Comparison of ENCODE assay signal across 18 cellular contexts in genomic region chr12:130446846-130447654, GRCh38.
DNase-seq lines count a peak whose midpoint lies in the region; ATAC-seq, FAIRE-seq and TF ChIP-seq lines count a peak whose summit lies in the region.
"Had no signal": no experiment of that assay in that cellular context is flagged by ENCODE, and none has a peak within 500 bp of the region (broad histone marks: within the 10 kb centered on the region; RNA-seq: fewer than 3 reads in every experiment).

No MANE protein-coding gene starts in this region.

- no peaks in the 10 kb centered on the region for H3K36me3 Mint-ChIP-seq in T-helper 17 cell (ENCODE audit: low read depth)
- H3K36me3 Mint-ChIP-seq in activated naive CD4-positive, alpha-beta T cell treated with anti-CD3 and anti-CD28 coated beads, Interleukin-2, amount 50 U/mL, for 72 hours: no peaks in the 10 kb centered on the region
- H3K36me3 Mint-ChIP-seq: CD4-positive, alpha-beta memory T cell had no signal

- H3K4me3 Mint-ChIP-seq in T-helper 17 cell: peak overlapping the region; percentile 28
- H3K4me3 Mint-ChIP-seq: CD4-positive, alpha-beta memory T cell had no signal

- H3K27ac Mint-ChIP-seq in T-helper 17 cell: no peak overlapping the region
- H3K27ac Mint-ChIP-seq in activated naive CD4-positive, alpha-beta T cell treated with anti-CD3 and anti-CD28 coated beads, Interleukin-2, amount 50 U/mL, for 72 hours: no peak overlapping the region
- H3K27ac Mint-ChIP-seq: CD4-positive, alpha-beta memory T cell had no signal

- ATAC-seq in T-helper 17 cell (no peak), GM19395 (IDR thresholded peaks at IDR 0.05; ENCODE audit: unreplicated experiment) (no peak)
- ATAC-seq in activated naive CD4-positive, alpha-beta T cell treated with anti-CD3 and anti-CD28 coated beads, Interleukin-2, amount 50 U/mL, for 72 hours: no peak
- ATAC-seq: HCT116 had no signal

- no peak overlapping the region for H4K8ac ChIP-seq in neuronal stem cell (ENCODE audit: low read depth, low read length)

- H3K4me3 ChIP-seq in bronchial epithelial cell (ENCODE audit: low read depth, low read length) (no peak overlapping the region), kidney (ENCODE audit: low read length in 2 of 2) (no peak overlapping the region), neuronal stem cell (ENCODE audit: low read length in 2 of 2) (no peak overlapping the region)
- H3K4me3 ChIP-seq: GM23248 had no signal

- intact Hi-C loops in kidney (cut with DNase I): no loop called here

- no peaks in the 10 kb centered on the region for H3K4me1 Mint-ChIP-seq in T-helper 17 cell
- H3K4me1 Mint-ChIP-seq: CD4-positive, alpha-beta memory T cell had no signal

- no peaks in the 10 kb centered on the region for H3K9me3 Mint-ChIP-seq in activated naive CD4-positive, alpha-beta T cell treated with anti-CD3 and anti-CD28 coated beads, Interleukin-2, amount 50 U/mL, for 72 hours

- no peak overlapping the region for H2BK120ac ChIP-seq in neuronal stem cell (ENCODE audit: low read depth, low read length)

- H3K4ac ChIP-seq in neuronal stem cell (ENCODE audit: low read length): no peak overlapping the region

- no peak overlapping the region for H2BK15ac ChIP-seq in neuronal stem cell (ENCODE audit: low read length)

- FAIRE-seq in bronchial epithelial cell (lab: Jason Lieb, UNC) (peak; percentile 28), kidney (lab: Jason Lieb, UNC) (no peak)
- FAIRE-seq: G401.6, GM12892, H1 had no signal

- no peaks in the 10 kb centered on the region for H3K9me3 ChIP-seq in T-helper 17 cell (ENCODE audit: control insufficient read depth, low read length, poor library complexity, severe bottlenecking)
- H3K9me3 ChIP-seq in kidney (ENCODE audit: control insufficient read depth in 1 of 2, low read length in 2 of 2): no peaks in the 10 kb centered on the region
- peaks cover 0 to under 1% of the 10 kb centered on the region in 2 donors for H3K9me3 ChIP-seq in neuronal stem cell (replicated peaks in 1 of 2; ENCODE audit: control insufficient read depth in 2 of 2, insufficient read depth in 1 of 2, low read depth in 1 of 2, low read length in 2 of 2)
- H3K9me3 ChIP-seq: Caco-2 had no signal

- TF ChIP-seq CTCF in bronchial epithelial cell (IDR thresholded peaks at IDR 0.05; ENCODE audit: insufficient read depth, low read length, severe bottlenecking): no peak
- no peak for TF ChIP-seq CTCF in kidney (IDR thresholded peaks at IDR 0.05; ENCODE audit: borderline replicate concordance, extremely low read depth, insufficient read depth)

- peak overlapping the region; percentile 77 for H3K18ac ChIP-seq in neuronal stem cell (ENCODE audit: low read length)

- H3K23ac ChIP-seq in neuronal stem cell (ENCODE audit: low read depth, low read length, poor library complexity): peak overlapping the region; percentile 49

- H2AK5ac ChIP-seq in neuronal stem cell (ENCODE audit: low read depth, low read length): peak overlapping the region; percentile 19

- no peaks in the 10 kb centered on the region for H3K27me3 Mint-ChIP-seq in T-helper 17 cell

- no peaks in the 10 kb centered on the region for H3K79me1 ChIP-seq in neuronal stem cell (ENCODE audit: low read depth, low read length)

- H3K9ac ChIP-seq in kidney (ENCODE audit: low read length in 2 of 2) (no peak overlapping the region), neuronal stem cell (ENCODE audit: low read depth, low read length, poor library complexity) (peak overlapping the region; percentile 46)
- H3K9ac ChIP-seq: GM23248 had no signal

- H2BK5ac ChIP-seq in neuronal stem cell (ENCODE audit: low read length): no peak overlapping the region

- H4K91ac ChIP-seq in neuronal stem cell (ENCODE audit: low read depth, low read length, poor library complexity): no peak overlapping the region

- H3K36me3 ChIP-seq in bronchial epithelial cell (ENCODE audit: control insufficient read depth, insufficient read depth, low read length) (no peaks in the 10 kb centered on the region), kidney (ENCODE audit: control insufficient read depth in 1 of 2, insufficient read depth in 2 of 2, low read length in 2 of 2) (no peaks in the 10 kb centered on the region), neuronal stem cell (replicated peaks in 1 of 2; ENCODE audit: control insufficient read depth in 2 of 2, insufficient read depth in 2 of 2, low read length in 2 of 2) (no peaks in the 10 kb centered on the region)

- H2BK12ac ChIP-seq in neuronal stem cell (ENCODE audit: low read length): no peak overlapping the region

- WGBS in neuronal stem cell (ENCODE audit: extremely low coverage in 2 of 2, insufficient read length in 2 of 2, insufficient replicate concordance in 1 of 2), 2 donors: no CpG with 5 or more reads among the region's 32 CpGs

- no peak overlapping the region for H3K4me2 ChIP-seq in neuronal stem cell (ENCODE audit: insufficient read depth, low read length, poor library complexity, severe bottlenecking)

- H3K27ac ChIP-seq in kidney (ENCODE audit: low read depth in 2 of 2, low read length in 2 of 2): no peak overlapping the region
- no peak overlapping the region for H3K27ac ChIP-seq in neuronal stem cell (replicated peaks; ENCODE audit: low read length)
- H3K27ac ChIP-seq: GM23248 had no signal

- no peak overlapping the region for H2AFZ ChIP-seq in neuronal stem cell (ENCODE audit: low read length)
- H2AFZ ChIP-seq: GM23248 had no signal

- no peak for DNase-seq in T-helper 17 cell
- DNase-seq in bronchial epithelial cell (ENCODE audit: low read depth): no peak
- DNase-seq in kidney: peak; percentile 66
- DNase-seq in neuronal stem cell (ENCODE audit: low spot score): no peak
- no peak for DNase-seq in activated naive CD4-positive, alpha-beta T cell treated with anti-CD3 and anti-CD28 coated beads, Interleukin-2, amount 50 U/mL, for 72 hours (ENCODE audit: low spot score in 2 of 2)
- DNase-seq in NCI-H1092 treated with DMSO at 0.1 percent for 48 hours (lab: John Stamatoyannopoulos, UW): no peak
- DNase-seq: C1 segment of cervical spinal cord; Caco-2; CD4-positive, alpha-beta memory T cell; DMS153; DND-41; GM23248; H7 had no signal

- no peaks in the 10 kb centered on the region for H3K4me1 ChIP-seq in kidney (ENCODE audit: control insufficient read depth in 1 of 2, insufficient read depth in 1 of 2, low read depth in 1 of 2, low read length in 2 of 2)
- no peaks in the 10 kb centered on the region for H3K4me1 ChIP-seq in neuronal stem cell (ENCODE audit: control insufficient read depth in 2 of 2, insufficient read depth in 1 of 2, low read depth in 1 of 2, low read length in 2 of 2)
- H3K4me1 ChIP-seq: Caco-2 had no signal

- H3K27me3 ChIP-seq in bronchial epithelial cell (ENCODE audit: control insufficient read depth, insufficient read depth, low read length) (no peaks in the 10 kb centered on the region), neuronal stem cell (ENCODE audit: control insufficient read depth in 3 of 3, insufficient read depth in 3 of 3, low read depth in 1 of 3, low read length in 3 of 3) (no peaks in the 10 kb centered on the region)

- H3K14ac ChIP-seq in neuronal stem cell (ENCODE audit: low read length): no peak overlapping the region
